8 cellular contexts compared by ENCODE assay signal in the genomic region with DNA sequence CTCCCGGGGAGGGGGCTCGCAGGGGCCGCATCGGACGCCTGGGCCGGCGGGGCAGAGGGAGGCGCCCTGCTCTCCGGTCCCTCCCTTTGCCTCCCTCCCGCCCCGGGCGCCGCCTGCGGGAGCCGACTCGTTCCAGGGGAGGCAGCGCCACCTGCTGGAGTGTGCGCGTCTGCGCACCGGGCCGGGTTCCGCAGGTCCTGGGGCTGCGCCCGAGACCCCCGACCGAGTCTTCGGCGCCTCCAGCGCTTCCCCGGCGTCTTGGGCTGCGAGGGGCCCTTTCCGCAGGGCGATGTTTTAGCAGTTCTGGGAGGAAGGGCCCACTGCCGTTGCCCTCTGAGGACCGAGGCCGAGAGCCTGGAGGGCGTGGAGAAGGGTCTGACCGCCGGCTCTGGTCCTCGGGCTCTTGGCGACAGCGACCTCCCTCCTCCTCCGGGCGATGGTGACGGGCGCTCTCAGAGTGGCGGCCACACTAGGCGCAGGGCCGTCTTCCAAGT.
DNase-seq lines count a peak whose midpoint lies in the region; ATAC-seq, FAIRE-seq and TF ChIP-seq lines count a peak whose summit lies in the region.

No MANE protein-coding gene starts in this region.

- H3K27me3 ChIP-seq in DOHH2 (ENCODE audit: control insufficient read depth, low read length) (peaks cover 35% of the 10 kb centered on the region), WERI-Rb-1 (ENCODE audit: insufficient read depth, low read depth, severe bottlenecking) (no peaks in the 10 kb centered on the region), breast epithelium (no peaks in the 10 kb centered on the region), small intestine (ENCODE audit: control insufficient read depth in 2 of 2, insufficient read depth in 2 of 2, low read length in 2 of 2) (no peaks in the 10 kb centered on the region)

- ATAC-seq in HG02852 (IDR thresholded peaks at IDR 0.05; ENCODE audit: unreplicated experiment) (peak; percentile 46), HG02588 (IDR thresholded peaks at IDR 0.05; ENCODE audit: unreplicated experiment) (no peak)

- no peaks in the 10 kb centered on the region for H3K9me2 ChIP-seq in DOHH2 (replicated peaks; ENCODE audit: control insufficient read depth, low read length)

- H3K9me3 ChIP-seq in DOHH2 (ENCODE audit: control insufficient read depth, insufficient read depth, low read length) (no peaks in the 10 kb centered on the region), WERI-Rb-1 (ENCODE audit: severe bottlenecking) (peaks cover 3% of the 10 kb centered on the region), breast epithelium (no peaks in the 10 kb centered on the region), small intestine (ENCODE audit: control insufficient read depth, low read depth) (no peaks in the 10 kb centered on the region)

- H3K4me1 ChIP-seq in DOHH2 (ENCODE audit: control insufficient read depth, low read length) (peaks cover 28% of the 10 kb centered on the region), breast epithelium (peaks cover 0 to 4% of the 10 kb centered on the region in 2 donors), small intestine (ENCODE audit: control insufficient read depth in 2 of 2, insufficient read depth in 1 of 2, low read depth in 1 of 2, low read length in 1 of 2) (no peaks in the 10 kb centered on the region)

- intact Hi-C loops in breast epithelium (cut with DNase I; ENCODE audit: low total_unique reads) = no loop called here

- no peaks in the 10 kb centered on the region for H3K79me2 ChIP-seq in DOHH2 (ENCODE audit: control insufficient read depth, low read length)

- no peak for TF ChIP-seq POLR2A in breast epithelium (IDR thresholded peaks at IDR 0.05)

- FAIRE-seq in small intestine (lab: Jason Lieb, UNC) = no peak

- DNase-seq in NCI-H2196 (lab: John Stamatoyannopoulos, UW; ENCODE audit: unreplicated experiment) (peak; percentile 96), WERI-Rb-1 (peak; percentile 93), breast epithelium (ENCODE audit: low spot score in 2 of 2) (peak in 1 of 2 donors; percentile 73), iPS-NIHi7 (ENCODE audit: extremely low spot score) (peak; percentile 90), small intestine (peak; percentile 77)

- H3K36me3 ChIP-seq in DOHH2 (ENCODE audit: control insufficient read depth, low read length) (no peaks in the 10 kb centered on the region), WERI-Rb-1 (no peaks in the 10 kb centered on the region), breast epithelium (no peaks in the 10 kb centered on the region), small intestine (ENCODE audit: control insufficient read depth in 2 of 2, insufficient read depth in 2 of 2, low read length in 2 of 2) (no peaks in the 10 kb centered on the region)

- H3F3A ChIP-seq in DOHH2 (ENCODE audit: control insufficient read depth, insufficient read depth) = peaks cover 4% of the 10 kb centered on the region; the same call in 1 of the 2 replicates

- peak overlapping the region; percentile 98 for H3K4me2 ChIP-seq in DOHH2 (ENCODE audit: low read length)

- no peak overlapping the region for H3K27ac ChIP-seq in DOHH2 (ENCODE audit: low read depth, low read length)
- peak overlapping the region; percentile 44 for H3K27ac ChIP-seq in WERI-Rb-1
- H3K27ac ChIP-seq in breast epithelium = peak overlapping the region in 1 of 2 donors; percentile 16
- no peak overlapping the region for H3K27ac ChIP-seq in small intestine (ENCODE audit: low read depth in 1 of 2, low read length in 1 of 2)

- H3K4me3 ChIP-seq in DOHH2 (ENCODE audit: low read length) (peak overlapping the region; percentile 71), WERI-Rb-1 (ENCODE audit: low read depth, low read length) (peak overlapping the region; percentile 56), breast epithelium (peak overlapping the region; percentile 54 to 68 (median 61)), small intestine (ENCODE audit: low read depth in 1 of 2, low read length in 2 of 2) (peak overlapping the region; percentile 10 to 64)

- 0 to 2% (median 1%) methylated on average over 38 to 51 of the region's 51 CpGs for WGBS in small intestine, 3 donors

- TF ChIP-seq CTCF in DOHH2 (IDR thresholded peaks at IDR 0.05; ENCODE audit: low read depth, low read length, poor library complexity, severe bottlenecking) = peak; percentile 86
- TF ChIP-seq CTCF in WERI-Rb-1 (IDR thresholded peaks at IDR 0.05; ENCODE audit: low read depth, low read length) = peak; percentile 97
- peak; percentile 92 to 97 (median 96) for TF ChIP-seq CTCF in breast epithelium (IDR thresholded peaks at IDR 0.05)

- H4K20me1 ChIP-seq in DOHH2 (ENCODE audit: control insufficient read depth, insufficient read depth, low read depth, low read length) = no peaks in the 10 kb centered on the region
